In genomic region chr9:117191504-117192375, GRCh38 we compare ENCODE assay signal across 23 cellular contexts.
DNase-seq lines count a peak whose midpoint lies in the region; ATAC-seq, FAIRE-seq and TF ChIP-seq lines count a peak whose summit lies in the region.
"Had no signal": no experiment of that assay in that cellular context is flagged by ENCODE, and none has a peak within 500 bp of the region (broad histone marks: within the 10 kb centered on the region; RNA-seq: fewer than 3 reads in every experiment).

No MANE protein-coding gene starts in this region.

- 17% methylated on average over 6 of the region's 6 CpGs for WGBS in right lobe of liver (ENCODE audit: insufficient coverage, low coverage, low lambda C conversion rate, missing lambda C conversion rate)
- 16 to 31% (median 25%) methylated on average over 6 of the region's 6 CpGs for WGBS in small intestine, 3 donors

- TF ChIP-seq CTCF in glutamatergic neuron (IDR thresholded peaks at IDR 0.05; ENCODE audit: partially characterized antibody, unreplicated experiment) (no peak), right lobe of liver (IDR thresholded peaks at IDR 0.05) (no peak), brain microvascular endothelial cell (IDR thresholded peaks at IDR 0.05; ENCODE audit: low read depth, low read length, missing control alignments) (no peak)

- H3K27me3 ChIP-seq in right lobe of liver (no peaks in the 10 kb centered on the region), small intestine (ENCODE audit: control insufficient read depth in 2 of 2, insufficient read depth in 2 of 2, low read length in 2 of 2) (no peaks in the 10 kb centered on the region), brain microvascular endothelial cell (replicated peaks) (no peaks in the 10 kb centered on the region)
- H3K27me3 ChIP-seq: SJSA1 had no signal

- in situ Hi-C loops in brain microvascular endothelial cell (cut with HindIII; ENCODE audit: low pct_ligation_motif_present, low sequenced_read_pairs), result no loop called here

- H3K9me3 ChIP-seq in right lobe of liver (no peaks in the 10 kb centered on the region), small intestine (ENCODE audit: control insufficient read depth, low read depth) (no peaks in the 10 kb centered on the region)
- H3K9me3 ChIP-seq: SJSA1 had no signal

- DNase-seq in NCI-H69 (lab: John Stamatoyannopoulos, UW) (peak; percentile 28), glutamatergic neuron (no peak), right lobe of liver (peak in 2 of 3 donors; percentile 23 to 54), small intestine (peak; percentile 4), brain microvascular endothelial cell (no peak)
- DNase-seq: CD4-positive, alpha-beta memory T cell; COR-L47; DMS53; HCEC 1CT; Kasumi-1; NCI-H1092 treated with DMSO at 0.1 percent for 48 hours; NCI-H146; NCI-H1930; NCI-H2107; NCI-H446 treated with DMSO at 0.1 percent for 48 hours; NCI-H526; PC-9 had no signal

- H3K9me3 Mint-ChIP-seq in glutamatergic neuron (ENCODE audit: unreplicated experiment), result peaks cover 12% of the 10 kb centered on the region

- ATAC-seq in right lobe of liver, result peak; percentile 82 to 96 (median 83)
- no peak for ATAC-seq in GM19397 (IDR thresholded peaks at IDR 0.05; ENCODE audit: unreplicated experiment)
- no peak for ATAC-seq in HG02571 (IDR thresholded peaks at IDR 0.05; ENCODE audit: unreplicated experiment)
- ATAC-seq: Right ventricle myocardium inferior had no signal

- no peak for TF ChIP-seq POLR2A in right lobe of liver (IDR thresholded peaks at IDR 0.05)

- no peak overlapping the region for H3K4me3 Mint-ChIP-seq in glutamatergic neuron (ENCODE audit: unreplicated experiment)
- H3K4me3 Mint-ChIP-seq: CD4-positive, alpha-beta memory T cell had no signal

- H3K4me1 ChIP-seq in right lobe of liver, result peaks cover 0 to 5% (median 0%) of the 10 kb centered on the region in 4 donors
- H3K4me1 ChIP-seq in small intestine (ENCODE audit: control insufficient read depth in 2 of 2, insufficient read depth in 1 of 2, low read depth in 1 of 2, low read length in 1 of 2), result no peaks in the 10 kb centered on the region

- no peak for FAIRE-seq in small intestine (lab: Jason Lieb, UNC)
- FAIRE-seq: G401.6, H1 had no signal

- no peak overlapping the region for H3K4me3 ChIP-seq in right lobe of liver
- no peak overlapping the region for H3K4me3 ChIP-seq in small intestine (ENCODE audit: low read depth in 1 of 2, low read length in 2 of 2)
- H3K4me3 ChIP-seq in brain microvascular endothelial cell (ENCODE audit: low read depth, low read length), result no peak overlapping the region
- H3K4me3 ChIP-seq: PC-9, SJSA1 had no signal

- H3K36me3 Mint-ChIP-seq in glutamatergic neuron (ENCODE audit: unreplicated experiment), result peaks cover 20% of the 10 kb centered on the region
- H3K36me3 Mint-ChIP-seq: CD4-positive, alpha-beta memory T cell had no signal

- H3K36me3 ChIP-seq in right lobe of liver, result no peaks in the 10 kb centered on the region
- H3K36me3 ChIP-seq in small intestine (ENCODE audit: control insufficient read depth in 2 of 2, insufficient read depth in 2 of 2, low read length in 2 of 2), result no peaks in the 10 kb centered on the region
- no peaks in the 10 kb centered on the region for H3K36me3 ChIP-seq in brain microvascular endothelial cell (replicated peaks)
- H3K36me3 ChIP-seq: SJSA1 had no signal

- H3K27ac ChIP-seq in right lobe of liver (no peak overlapping the region), small intestine (ENCODE audit: low read depth in 1 of 2, low read length in 1 of 2) (no peak overlapping the region), brain microvascular endothelial cell (no peak overlapping the region)
- H3K27ac ChIP-seq: PC-9, SJSA1 had no signal

- peaks cover 5% of the 10 kb centered on the region for H3K27me3 Mint-ChIP-seq in glutamatergic neuron (ENCODE audit: unreplicated experiment)
- H3K27me3 Mint-ChIP-seq: CD4-positive, alpha-beta memory T cell had no signal

- peak overlapping the region; percentile 76 for H3K27ac Mint-ChIP-seq in glutamatergic neuron (ENCODE audit: unreplicated experiment)
- H3K27ac Mint-ChIP-seq: CD4-positive, alpha-beta memory T cell had no signal

- H3K4me1 Mint-ChIP-seq in glutamatergic neuron (ENCODE audit: low read depth, unreplicated experiment), result peaks cover 16% of the 10 kb centered on the region
- H3K4me1 Mint-ChIP-seq: CD4-positive, alpha-beta memory T cell had no signal

- intact Hi-C loops in right lobe of liver (cut with DNase I), result no loop called here

Comparison
In these comparisons a context has a peak if more than half of its experiments do, and no peak if none do; other contexts are left out.
1. DNase-seq: peak in NCI-H69 (single experiment), right lobe of liver (2 of 3) and small intestine (single experiment); none in glutamatergic neuron (single experiment) and brain microvascular endothelial cell (single experiment).
2. ATAC-seq: peak in right lobe of liver (4 of 4); none in GM19397 (single experiment) and HG02571 (single experiment).